Comparison of ENCODE assay signal across 1 cellular context in the genomic region with DNA sequence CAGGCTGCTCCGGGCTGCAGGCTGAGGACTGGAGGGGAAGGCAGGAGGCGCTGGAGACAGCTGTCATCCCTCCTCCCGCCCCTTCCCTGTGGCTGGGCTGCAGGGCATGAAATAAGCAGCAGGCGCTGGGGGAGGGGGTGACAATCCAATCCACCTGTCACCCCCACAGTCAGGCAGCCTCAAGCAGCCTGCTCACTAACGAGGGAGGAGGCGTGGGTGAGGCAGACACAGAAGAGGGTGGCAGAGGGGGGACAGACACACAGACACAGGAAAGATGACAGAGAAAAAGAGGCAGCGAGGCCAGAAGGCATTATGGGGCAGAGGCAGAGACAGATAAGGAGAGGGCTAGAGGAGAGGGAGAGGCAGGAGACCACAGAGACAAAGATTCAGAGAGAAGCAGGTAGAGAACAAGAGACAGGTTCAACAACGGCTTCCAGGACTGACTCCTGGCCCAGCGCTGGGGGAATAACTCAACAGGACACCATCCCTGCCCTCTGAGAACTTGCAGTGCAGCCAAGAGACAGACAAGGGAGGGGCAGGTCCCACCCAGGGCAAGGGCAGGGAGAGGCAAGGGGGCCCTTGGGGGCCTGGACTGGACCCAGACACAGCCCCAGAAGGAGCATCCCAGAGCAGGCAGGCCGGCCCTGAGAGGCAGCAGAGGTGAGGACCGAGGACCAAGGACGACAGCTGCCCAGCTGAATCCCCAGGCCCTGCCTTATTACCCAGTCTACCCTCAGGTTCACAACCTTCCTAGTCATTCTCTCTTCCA.
TF ChIP-seq lines count a peak whose summit lies in the region.

No MANE protein-coding gene starts in this region.

TF ChIP-seq in K562, 482 proteins besides CTCF, POLR2A, EP300 and RAD21 (continued from another document):
- TF ChIP-seq HMGN3 (IDR thresholded peaks at IDR 0.05; ENCODE audit: borderline replicate concordance, extremely low read depth, insufficient read length, low read depth, low read length) (no peak), ZNF133 (CRISPR knock-in tag; IDR thresholded peaks at IDR 0.05) (no peak), NCOA2 (IDR thresholded peaks at IDR 0.05; ENCODE audit: partially characterized antibody in 2 of 2) (no peak)
- TF ChIP-seq, protein P1, sequence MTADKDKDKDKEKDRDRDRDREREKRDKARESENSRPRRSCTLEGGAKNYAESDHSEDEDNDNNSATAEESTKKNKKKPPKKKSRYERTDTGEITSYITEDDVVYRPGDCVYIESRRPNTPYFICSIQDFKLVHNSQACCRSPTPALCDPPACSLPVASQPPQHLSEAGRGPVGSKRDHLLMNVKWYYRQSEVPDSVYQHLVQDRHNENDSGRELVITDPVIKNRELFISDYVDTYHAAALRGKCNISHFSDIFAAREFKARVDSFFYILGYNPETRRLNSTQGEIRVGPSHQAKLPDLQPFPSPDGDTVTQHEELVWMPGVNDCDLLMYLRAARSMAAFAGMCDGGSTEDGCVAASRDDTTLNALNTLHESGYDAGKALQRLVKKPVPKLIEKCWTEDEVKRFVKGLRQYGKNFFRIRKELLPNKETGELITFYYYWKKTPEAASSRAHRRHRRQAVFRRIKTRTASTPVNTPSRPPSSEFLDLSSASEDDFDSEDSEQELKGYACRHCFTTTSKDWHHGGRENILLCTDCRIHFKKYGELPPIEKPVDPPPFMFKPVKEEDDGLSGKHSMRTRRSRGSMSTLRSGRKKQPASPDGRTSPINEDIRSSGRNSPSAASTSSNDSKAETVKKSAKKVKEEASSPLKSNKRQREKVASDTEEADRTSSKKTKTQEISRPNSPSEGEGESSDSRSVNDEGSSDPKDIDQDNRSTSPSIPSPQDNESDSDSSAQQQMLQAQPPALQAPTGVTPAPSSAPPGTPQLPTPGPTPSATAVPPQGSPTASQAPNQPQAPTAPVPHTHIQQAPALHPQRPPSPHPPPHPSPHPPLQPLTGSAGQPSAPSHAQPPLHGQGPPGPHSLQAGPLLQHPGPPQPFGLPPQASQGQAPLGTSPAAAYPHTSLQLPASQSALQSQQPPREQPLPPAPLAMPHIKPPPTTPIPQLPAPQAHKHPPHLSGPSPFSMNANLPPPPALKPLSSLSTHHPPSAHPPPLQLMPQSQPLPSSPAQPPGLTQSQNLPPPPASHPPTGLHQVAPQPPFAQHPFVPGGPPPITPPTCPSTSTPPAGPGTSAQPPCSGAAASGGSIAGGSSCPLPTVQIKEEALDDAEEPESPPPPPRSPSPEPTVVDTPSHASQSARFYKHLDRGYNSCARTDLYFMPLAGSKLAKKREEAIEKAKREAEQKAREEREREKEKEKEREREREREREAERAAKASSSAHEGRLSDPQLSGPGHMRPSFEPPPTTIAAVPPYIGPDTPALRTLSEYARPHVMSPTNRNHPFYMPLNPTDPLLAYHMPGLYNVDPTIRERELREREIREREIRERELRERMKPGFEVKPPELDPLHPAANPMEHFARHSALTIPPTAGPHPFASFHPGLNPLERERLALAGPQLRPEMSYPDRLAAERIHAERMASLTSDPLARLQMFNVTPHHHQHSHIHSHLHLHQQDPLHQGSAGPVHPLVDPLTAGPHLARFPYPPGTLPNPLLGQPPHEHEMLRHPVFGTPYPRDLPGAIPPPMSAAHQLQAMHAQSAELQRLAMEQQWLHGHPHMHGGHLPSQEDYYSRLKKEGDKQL (CRISPR knock-in tag; IDR thresholded peaks at IDR 0.05; ENCODE audit: borderline replicate concordance): 0 out of 2 replicates have a peak, but pooled peaks have one; percentile 46
